Comparison of ENCODE assay signal across 8 cellular contexts in the genomic region with DNA sequence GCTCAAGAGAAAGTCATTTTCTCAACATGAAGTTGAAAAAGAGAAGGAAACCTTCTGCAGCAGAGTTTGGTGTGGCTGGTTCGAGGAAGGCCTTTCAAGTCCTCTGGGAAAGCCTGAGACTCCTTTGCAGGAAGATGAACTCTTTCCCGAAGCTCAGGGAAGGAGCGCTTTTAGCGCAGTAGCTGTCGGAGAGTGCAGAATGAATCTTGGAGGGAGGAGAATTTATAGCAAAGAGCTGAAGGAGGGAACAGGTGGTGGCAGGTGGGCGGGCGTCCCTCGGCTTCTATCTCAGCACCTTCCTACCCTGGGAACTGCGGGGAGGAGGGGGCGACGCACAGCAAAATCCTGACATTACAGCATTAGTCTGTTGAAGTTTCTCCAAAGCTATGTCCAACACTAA. TPM values are rescaled to one million over a fixed set of nuclear protein-coding genes. Genes with fewer than 3 reads are reported as not detected.
A peak's percentile ranks its signal among the peaks of the same experiment; 100 is the strongest.
DNase-seq lines count a peak whose midpoint lies in the region; ATAC-seq and TF ChIP-seq lines count a peak whose summit lies in the region.

A gene (minus strand): TSS at position 198 of the 400 bp plus-strand sequence. CDS start 436 bp downstream, outside the sequence.

- ATAC-seq in activated T-helper 17 cell treated with anti-CD3 and anti-CD28 coated beads, Interleukin-2, amount 50 U/mL, for 72 hours (replicated peaks) = no peak
- no peak for ATAC-seq in stimulated activated effector memory CD8-positive, alpha-beta T cell treated with anti-CD3 and anti-CD28 coated beads, Interleukin-12 subunit alpha, Interleukin-12 subunit beta, amount 100 ng/mL, for 72 hours

- H3K4me3 Mint-ChIP-seq in activated T-helper 17 cell treated with anti-CD3 and anti-CD28 coated beads, Interleukin-2, amount 50 U/mL, for 72 hours = peak within 1 kb of the TSS; percentile 74
- peak within 1 kb of the TSS; percentile 54 for H3K4me3 Mint-ChIP-seq in stimulated activated effector memory CD8-positive, alpha-beta T cell treated with anti-CD3 and anti-CD28 coated beads, Interleukin-12 subunit alpha, Interleukin-12 subunit beta, amount 100 ng/mL, for 72 hours

- no peaks in the 10 kb centered on the region for H3K36me3 Mint-ChIP-seq in activated T-helper 17 cell treated with anti-CD3 and anti-CD28 coated beads, Interleukin-2, amount 50 U/mL, for 72 hours (ENCODE audit: low read depth)
- H3K36me3 Mint-ChIP-seq in stimulated activated effector memory CD8-positive, alpha-beta T cell treated with anti-CD3 and anti-CD28 coated beads, Interleukin-12 subunit alpha, Interleukin-12 subunit beta, amount 100 ng/mL, for 72 hours = no peaks in the 10 kb centered on the region

- H3K9me3 Mint-ChIP-seq in activated T-helper 17 cell treated with anti-CD3 and anti-CD28 coated beads, Interleukin-2, amount 50 U/mL, for 72 hours = no peaks in the 10 kb centered on the region
- no peaks in the 10 kb centered on the region for H3K9me3 Mint-ChIP-seq in stimulated activated effector memory CD8-positive, alpha-beta T cell treated with anti-CD3 and anti-CD28 coated beads, Interleukin-12 subunit alpha, Interleukin-12 subunit beta, amount 100 ng/mL, for 72 hours

- POLR2A ChIA-PET in HEK293T (lab: Yijun Ruan, JAX) = interaction anchor here (0.7 to 3.3 kb wide), 7 partner anchors 7 to 101 kb away, joined by 3 to 30 read pairs (median 3); a partner anchor contains a TSS

- H3K4me1 Mint-ChIP-seq in activated T-helper 17 cell treated with anti-CD3 and anti-CD28 coated beads, Interleukin-2, amount 50 U/mL, for 72 hours = no peaks in the 10 kb centered on the region
- no peaks in the 10 kb centered on the region for H3K4me1 Mint-ChIP-seq in stimulated activated effector memory CD8-positive, alpha-beta T cell treated with anti-CD3 and anti-CD28 coated beads, Interleukin-12 subunit alpha, Interleukin-12 subunit beta, amount 100 ng/mL, for 72 hours

- CTCF ChIA-PET in HEK293T (lab: Yijun Ruan, JAX) = interaction anchor here (0.6 to 2.0 kb wide), 3 partner anchors 19 to 344 kb away, joined by 3 to 10 read pairs (median 3); no protein-coding TSS in a partner anchor

- H3K27me3 Mint-ChIP-seq in activated T-helper 17 cell treated with anti-CD3 and anti-CD28 coated beads, Interleukin-2, amount 50 U/mL, for 72 hours = peaks cover 23% of the 10 kb centered on the region

- DNase-seq in NCI-H146 (lab: John Stamatoyannopoulos, UW) (peak; percentile 13), NCI-H146 treated with DMSO at 0.1 percent for 48 hours (lab: John Stamatoyannopoulos, UW; ENCODE audit: unreplicated experiment) (no peak), iPS-NIHi11 (ENCODE audit: low spot score) (peak; percentile 44), HuH-7.5 (ENCODE audit: low spot score) (no peak), NCI-H226 (no peak), HEK293T (ENCODE audit: extremely low spot score) (no peak)
- no peak for DNase-seq in stimulated activated effector memory CD8-positive, alpha-beta T cell treated with anti-CD3 and anti-CD28 coated beads, Interleukin-12 subunit alpha, Interleukin-12 subunit beta, amount 100 ng/mL, for 72 hours (ENCODE audit: low spot score in 2 of 2)

- H3K27ac Mint-ChIP-seq in activated T-helper 17 cell treated with anti-CD3 and anti-CD28 coated beads, Interleukin-2, amount 50 U/mL, for 72 hours = no peak within 1 kb of the TSS
- no peak within 1 kb of the TSS for H3K27ac Mint-ChIP-seq in stimulated activated effector memory CD8-positive, alpha-beta T cell treated with anti-CD3 and anti-CD28 coated beads, Interleukin-12 subunit alpha, Interleukin-12 subunit beta, amount 100 ng/mL, for 72 hours

TF ChIP-seq in HEK293T, 16 proteins besides CTCF, POLR2A, EP300 and RAD21:
- TF ChIP-seq ELF4 (IDR thresholded peaks at IDR 0.05) (no peak), NFRKB (IDR thresholded peaks at IDR 0.05) (no peak), FOXA1 (IDR thresholded peaks at IDR 0.05) (no peak), LEF1 (IDR thresholded peaks at IDR 0.05; ENCODE audit: borderline replicate concordance) (no peak), ARNT (IDR thresholded peaks at IDR 0.05) (no peak), SUZ12 (IDR thresholded peaks at IDR 0.05) (no peak), FOXK2 (IDR thresholded peaks at IDR 0.05) (no peak), BHLHE40 (IDR thresholded peaks at IDR 0.05; ENCODE audit: borderline replicate concordance) (no peak), HDGF (IDR thresholded peaks at IDR 0.05; ENCODE audit: borderline replicate concordance) (no peak), TARDBP (IDR thresholded peaks at IDR 0.05) (no peak), L3MBTL2 (conservative IDR thresholded peaks at IDR 0.05) (no peak)
- TF ChIP-seq, protein P1, sequence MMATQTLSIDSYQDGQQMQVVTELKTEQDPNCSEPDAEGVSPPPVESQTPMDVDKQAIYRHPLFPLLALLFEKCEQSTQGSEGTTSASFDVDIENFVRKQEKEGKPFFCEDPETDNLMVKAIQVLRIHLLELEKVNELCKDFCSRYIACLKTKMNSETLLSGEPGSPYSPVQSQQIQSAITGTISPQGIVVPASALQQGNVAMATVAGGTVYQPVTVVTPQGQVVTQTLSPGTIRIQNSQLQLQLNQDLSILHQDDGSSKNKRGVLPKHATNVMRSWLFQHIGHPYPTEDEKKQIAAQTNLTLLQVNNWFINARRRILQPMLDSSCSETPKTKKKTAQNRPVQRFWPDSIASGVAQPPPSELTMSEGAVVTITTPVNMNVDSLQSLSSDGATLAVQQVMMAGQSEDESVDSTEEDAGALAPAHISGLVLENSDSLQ (IDR thresholded peaks at IDR 0.05) = no peak
TF ChIP-seq in HEK293T: peak in this region for 0.

RNA-seq across cellular contexts. Expression of the gene that starts here (rescaled TPM):
- not detected for total RNA-seq in activated T-helper 17 cell treated with anti-CD3 and anti-CD28 coated beads, Interleukin-2, amount 50 U/mL, for 72 hours

Comparison
In these comparisons a context has a peak if more than half of its experiments do, and no peak if none do; other contexts are left out.
1. DNase-seq: peak in NCI-H146 (single experiment) and iPS-NIHi11 (single experiment); none in NCI-H146 treated with DMSO at 0.1 percent for 48 hours (single experiment), stimulated activated effector memory CD8-positive, alpha-beta T cell treated with anti-CD3 and anti-CD28 coated beads, Interleukin-12 subunit alpha, Interleukin-12 subunit beta, amount 100 ng/mL, for 72 hours (0 of 2), HuH-7.5 (single experiment), NCI-H226 (single experiment) and HEK293T (single experiment).